Comparison of ENCODE assay signal across 21 cellular contexts in genomic region chr9:784202-784601, GRCh38. TPM values are rescaled to one million over a fixed set of nuclear protein-coding genes. Genes with fewer than 3 reads are reported as not detected.
"Had no signal": no experiment of that assay in that cellular context is flagged by ENCODE, and none has a peak within 500 bp of the region (broad histone marks: within the 10 kb centered on the region; RNA-seq: fewer than 3 reads in every experiment).

No MANE protein-coding gene starts in this region.

- H3K9me3 ChIP-seq: esophagus muscularis mucosa, thoracic aorta had no signal

- H3K36me3 ChIP-seq: brain microvascular endothelial cell, esophagus muscularis mucosa, thoracic aorta had no signal

- DNase-seq: activated CD4-positive, alpha-beta T cell treated with anti-CD3 and anti-CD28 coated beads for 36 hours; activated CD4-positive, alpha-beta T cell treated with anti-CD3 and anti-CD28 coated beads, Interleukin-2, amount 50 U/mL, for 48 hours; anterior cingulate cortex; brain microvascular endothelial cell; retina; stimulated activated CD4-positive, alpha-beta T cell treated with anti-CD3 and anti-CD28 coated beads, Interleukin-12 subunit alpha, Interleukin-12 subunit beta, amount 100 ng/mL, for 4 hours; stimulated activated CD4-positive, alpha-beta T cell treated with anti-CD3 and anti-CD28 coated beads, Interleukin-1b, Interleukin-23, amount 100 ng/mL, for 48 hours; T-cell had no signal

- H3K4me3 Mint-ChIP-seq: activated CD4-positive, alpha-beta T cell treated with anti-CD3 and anti-CD28 coated beads for 36 hours; activated naive CD8-positive, alpha-beta T cell; T-cell; WTC11 had no signal

- H3K4me3 ChIP-seq: coronary artery, esophagus muscularis mucosa, thoracic aorta had no signal

- ATAC-seq: activated CD4-positive, alpha-beta T cell treated with anti-CD3 and anti-CD28 coated beads for 36 hours; left lobe of liver; SK-N-SH treated with all-trans-retinoic acid at 6 μM for 48 hours; T-cell; WTC11 had no signal

- H3K27me3 ChIP-seq: brain microvascular endothelial cell, esophagus muscularis mucosa had no signal

- H3K27ac Mint-ChIP-seq: activated CD4-positive, alpha-beta T cell treated with anti-CD3 and anti-CD28 coated beads for 36 hours; activated naive CD8-positive, alpha-beta T cell; T-cell; WTC11 had no signal

- H3K4me1 ChIP-seq: esophagus muscularis mucosa had no signal

- H3K36me3 Mint-ChIP-seq: activated naive CD8-positive, alpha-beta T cell; T-cell had no signal

- H3K27ac ChIP-seq: brain microvascular endothelial cell, coronary artery, esophagus muscularis mucosa, thoracic aorta had no signal

- H3K4me1 Mint-ChIP-seq: activated CD4-positive, alpha-beta T cell treated with anti-CD3 and anti-CD28 coated beads for 36 hours; T-cell had no signal

RNA-seq across cellular contexts. Expression of gene DMRT1, which starts 57.3 kb away (rescaled TPM):
- total RNA-seq: activated CD4-positive, alpha-beta T cell treated with anti-CD3 and anti-CD28 coated beads for 36 hours; esophagus muscularis mucosa; glomerular endothelial cell; left lobe of liver; lung microvascular endothelial cell; mononuclear cell; omental fat pad; posterior vena cava; T-cell; thoracic aorta; ureter; WTC11 had no signal
